ENCODE assay signal across 1 cellular context in the genomic region with DNA sequence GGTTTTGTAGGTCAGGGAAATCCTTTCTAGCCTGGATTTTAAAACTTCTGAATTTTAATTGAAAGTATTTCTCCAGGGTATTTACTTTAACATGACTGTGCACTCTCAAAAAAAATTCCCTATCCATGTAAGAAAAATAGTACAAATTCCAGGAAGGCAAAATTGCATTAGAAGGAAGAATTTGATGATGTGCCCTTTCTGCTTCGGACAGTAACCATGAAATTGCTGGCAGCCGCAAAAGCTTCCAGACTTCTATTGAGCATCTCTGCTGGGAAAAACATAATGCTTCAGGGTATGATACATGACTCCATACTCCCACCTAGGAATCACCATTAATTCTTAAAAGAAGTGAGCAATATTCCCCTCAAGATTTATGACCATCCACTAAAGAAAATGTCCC.
TF ChIP-seq lines count a peak whose summit lies in the region.

No MANE protein-coding gene starts in this region.

TF ChIP-seq in GM23338, 12 proteins besides CTCF, POLR2A, EP300 and RAD21 (continued from another document):
- TF ChIP-seq, protein P1, sequence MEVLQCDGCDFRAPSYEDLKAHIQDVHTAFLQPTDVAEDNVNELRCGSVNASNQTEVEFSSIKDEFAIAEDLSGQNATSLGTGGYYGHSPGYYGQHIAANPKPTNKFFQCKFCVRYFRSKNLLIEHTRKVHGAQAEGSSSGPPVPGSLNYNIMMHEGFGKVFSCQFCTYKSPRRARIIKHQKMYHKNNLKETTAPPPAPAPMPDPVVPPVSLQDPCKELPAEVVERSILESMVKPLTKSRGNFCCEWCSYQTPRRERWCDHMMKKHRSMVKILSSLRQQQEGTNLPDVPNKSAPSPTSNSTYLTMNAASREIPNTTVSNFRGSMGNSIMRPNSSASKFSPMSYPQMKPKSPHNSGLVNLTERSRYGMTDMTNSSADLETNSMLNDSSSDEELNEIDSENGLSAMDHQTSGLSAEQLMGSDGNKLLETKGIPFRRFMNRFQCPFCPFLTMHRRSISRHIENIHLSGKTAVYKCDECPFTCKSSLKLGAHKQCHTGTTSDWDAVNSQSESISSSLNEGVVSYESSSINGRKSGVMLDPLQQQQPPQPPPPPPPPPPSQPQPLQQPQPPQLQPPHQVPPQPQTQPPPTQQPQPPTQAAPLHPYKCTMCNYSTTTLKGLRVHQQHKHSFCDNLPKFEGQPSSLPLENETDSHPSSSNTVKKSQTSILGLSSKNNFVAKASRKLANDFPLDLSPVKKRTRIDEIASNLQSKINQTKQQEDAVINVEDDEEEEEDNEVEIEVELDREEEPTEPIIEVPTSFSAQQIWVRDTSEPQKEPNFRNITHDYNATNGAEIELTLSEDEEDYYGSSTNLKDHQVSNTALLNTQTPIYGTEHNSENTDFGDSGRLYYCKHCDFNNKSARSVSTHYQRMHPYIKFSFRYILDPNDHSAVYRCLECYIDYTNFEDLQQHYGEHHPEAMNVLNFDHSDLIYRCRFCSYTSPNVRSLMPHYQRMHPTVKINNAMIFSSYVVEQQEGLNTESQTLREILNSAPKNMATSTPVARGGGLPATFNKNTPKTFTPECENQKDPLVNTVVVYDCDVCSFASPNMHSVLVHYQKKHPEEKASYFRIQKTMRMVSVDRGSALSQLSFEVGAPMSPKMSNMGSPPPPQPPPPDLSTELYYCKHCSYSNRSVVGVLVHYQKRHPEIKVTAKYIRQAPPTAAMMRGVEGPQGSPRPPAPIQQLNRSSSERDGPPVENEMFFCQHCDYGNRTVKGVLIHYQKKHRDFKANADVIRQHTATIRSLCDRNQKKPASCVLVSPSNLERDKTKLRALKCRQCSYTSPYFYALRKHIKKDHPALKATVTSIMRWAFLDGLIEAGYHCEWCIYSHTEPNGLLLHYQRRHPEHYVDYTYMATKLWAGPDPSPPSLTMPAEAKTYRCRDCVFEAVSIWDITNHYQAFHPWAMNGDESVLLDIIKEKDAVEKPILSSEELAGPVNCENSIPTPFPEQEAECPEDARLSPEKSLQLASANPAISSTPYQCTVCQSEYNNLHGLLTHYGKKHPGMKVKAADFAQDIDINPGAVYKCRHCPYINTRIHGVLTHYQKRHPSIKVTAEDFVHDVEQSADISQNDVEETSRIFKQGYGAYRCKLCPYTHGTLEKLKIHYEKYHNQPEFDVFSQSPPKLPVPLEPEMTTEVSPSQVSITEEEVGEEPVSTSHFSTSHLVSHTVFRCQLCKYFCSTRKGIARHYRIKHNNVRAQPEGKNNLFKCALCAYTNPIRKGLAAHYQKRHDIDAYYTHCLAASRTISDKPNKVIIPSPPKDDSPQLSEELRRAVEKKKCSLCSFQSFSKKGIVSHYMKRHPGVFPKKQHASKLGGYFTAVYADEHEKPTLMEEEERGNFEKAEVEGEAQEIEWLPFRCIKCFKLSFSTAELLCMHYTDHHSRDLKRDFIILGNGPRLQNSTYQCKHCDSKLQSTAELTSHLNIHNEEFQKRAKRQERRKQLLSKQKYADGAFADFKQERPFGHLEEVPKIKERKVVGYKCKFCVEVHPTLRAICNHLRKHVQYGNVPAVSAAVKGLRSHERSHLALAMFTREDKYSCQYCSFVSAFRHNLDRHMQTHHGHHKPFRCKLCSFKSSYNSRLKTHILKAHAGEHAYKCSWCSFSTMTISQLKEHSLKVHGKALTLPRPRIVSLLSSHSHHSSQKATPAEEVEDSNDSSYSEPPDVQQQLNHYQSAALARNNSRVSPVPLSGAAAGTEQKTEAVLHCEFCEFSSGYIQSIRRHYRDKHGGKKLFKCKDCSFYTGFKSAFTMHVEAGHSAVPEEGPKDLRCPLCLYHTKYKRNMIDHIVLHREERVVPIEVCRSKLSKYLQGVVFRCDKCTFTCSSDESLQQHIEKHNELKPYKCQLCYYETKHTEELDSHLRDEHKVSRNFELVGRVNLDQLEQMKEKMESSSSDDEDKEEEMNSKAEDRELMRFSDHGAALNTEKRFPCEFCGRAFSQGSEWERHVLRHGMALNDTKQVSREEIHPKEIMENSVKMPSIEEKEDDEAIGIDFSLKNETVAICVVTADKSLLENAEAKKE (CRISPR knock-in tag; IDR thresholded peaks at IDR 0.05): no peak
- TF ChIP-seq EZH2phosphoT487 (IDR thresholded peaks at IDR 0.05; ENCODE audit: unreplicated experiment): no peak
- TF ChIP-seq CREB1 (CRISPR knock-in tag; IDR thresholded peaks at IDR 0.05; ENCODE audit: low read depth): no peak
- TF ChIP-seq ZNF331 (CRISPR knock-in tag; IDR thresholded peaks at IDR 0.05; ENCODE audit: low read depth): no peak
- TF ChIP-seq EZH2 (IDR thresholded peaks at IDR 0.05; ENCODE audit: low read depth, unreplicated experiment): no peak
- no peak for TF ChIP-seq STAT1 (IDR thresholded peaks at IDR 0.05; ENCODE audit: unreplicated experiment)
- TF ChIP-seq ZNF114 (CRISPR knock-in tag; IDR thresholded peaks at IDR 0.05): no peak
- TF ChIP-seq, protein P2, sequence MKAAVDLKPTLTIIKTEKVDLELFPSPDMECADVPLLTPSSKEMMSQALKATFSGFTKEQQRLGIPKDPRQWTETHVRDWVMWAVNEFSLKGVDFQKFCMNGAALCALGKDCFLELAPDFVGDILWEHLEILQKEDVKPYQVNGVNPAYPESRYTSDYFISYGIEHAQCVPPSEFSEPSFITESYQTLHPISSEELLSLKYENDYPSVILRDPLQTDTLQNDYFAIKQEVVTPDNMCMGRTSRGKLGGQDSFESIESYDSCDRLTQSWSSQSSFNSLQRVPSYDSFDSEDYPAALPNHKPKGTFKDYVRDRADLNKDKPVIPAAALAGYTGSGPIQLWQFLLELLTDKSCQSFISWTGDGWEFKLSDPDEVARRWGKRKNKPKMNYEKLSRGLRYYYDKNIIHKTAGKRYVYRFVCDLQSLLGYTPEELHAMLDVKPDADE (IDR thresholded peaks at IDR 0.05): no peak
